In the genomic region with DNA sequence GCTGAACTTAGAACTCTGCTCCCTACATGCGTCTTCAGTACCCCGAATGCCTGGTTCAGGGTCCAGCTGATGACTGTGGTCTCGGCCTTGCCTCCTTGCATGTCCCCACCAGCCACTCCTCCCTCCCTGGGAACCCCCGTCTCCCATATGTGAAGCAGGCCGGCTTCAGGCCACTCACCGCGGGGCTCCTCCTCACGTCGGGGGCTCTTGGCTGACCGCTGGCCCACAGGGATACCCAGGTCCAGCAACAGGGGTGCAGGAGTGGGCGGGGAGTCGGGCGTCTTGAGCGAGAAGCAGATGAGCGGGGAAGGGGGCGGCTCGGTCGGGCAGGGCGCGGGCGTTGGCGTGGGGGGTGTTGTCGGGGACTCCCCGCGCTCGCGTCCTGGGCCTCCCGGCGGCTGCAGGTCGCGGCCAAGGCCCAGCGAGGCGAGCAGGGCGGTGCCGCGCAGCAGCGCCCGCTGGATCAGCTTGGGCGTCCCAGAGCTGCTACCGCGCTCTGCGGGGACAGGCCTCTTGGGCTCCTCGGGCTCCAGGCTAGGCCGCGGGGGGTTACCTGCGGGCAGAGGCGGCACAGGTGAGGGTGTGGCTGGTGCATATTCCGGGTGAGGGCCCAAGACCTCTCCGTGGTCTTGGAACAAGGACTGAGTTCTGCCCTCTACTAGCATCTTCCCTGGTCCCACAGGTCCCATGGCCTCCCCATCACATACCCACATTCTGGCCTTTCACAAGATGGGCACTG, we compare ENCODE assay signal across 28 cellular contexts. TPM values are rescaled to one million over a fixed set of nuclear protein-coding genes. Genes with fewer than 3 reads are reported as not detected.
"Had no signal": no experiment of that assay in that cellular context is flagged by ENCODE, and none has a peak within 500 bp of the region (broad histone marks: within the 10 kb centered on the region; RNA-seq: fewer than 3 reads in every experiment).

No MANE protein-coding gene starts in this region.

- H3K27ac ChIP-seq: ascending aorta, body of pancreas, SJCRH30 had no signal

- H3K27me3 Mint-ChIP-seq: activated CD4-positive, alpha-beta memory T cell treated with anti-CD3 and anti-CD28 coated beads for 36 hours; activated CD4-positive, alpha-beta T cell treated with anti-CD3 and anti-CD28 coated beads, Interleukin-2, amount 10 ng/mL, durations not matched to agents 24 days and 14 days; T-helper 17 cell had no signal

- H3K27me3 ChIP-seq: ascending aorta, body of pancreas, SJCRH30 had no signal

- H3K4me3 Mint-ChIP-seq: activated CD4-positive, alpha-beta memory T cell treated with anti-CD3 and anti-CD28 coated beads for 36 hours; activated CD4-positive, alpha-beta T cell treated with anti-CD3 and anti-CD28 coated beads, Interleukin-2, amount 10 ng/mL, durations not matched to agents 24 days and 14 days; T-helper 17 cell; WTC11 had no signal

- H3K9me2 ChIP-seq: SK-N-SH had no signal

- ATAC-seq: body of pancreas, T-helper 17 cell, WTC11 had no signal

- H3K36me3 ChIP-seq: SJCRH30 had no signal

- H3K9me3 ChIP-seq: ascending aorta, body of pancreas, SJCRH30, SK-N-SH had no signal

- H3K4me2 ChIP-seq: SK-N-SH had no signal

- DNase-seq: activated CD4-positive, alpha-beta memory T cell treated with anti-CD3 and anti-CD28 coated beads for 36 hours; activated CD4-positive, alpha-beta T cell treated with anti-CD3 and anti-CD28 coated beads, Interleukin-2, amount 10 ng/mL, durations not matched to agents 24 days and 14 days; activated CD4-positive, CD25-positive, alpha-beta regulatory T cell treated with anti-CD3 and anti-CD28 coated beads, Interleukin-2, amount 50 U/mL, for 72 hours; activated CD8-positive, alpha-beta memory T cell treated with anti-CD3 and anti-CD28 coated beads for 24 hours; activated naive CD4-positive, alpha-beta T cell treated with anti-CD3 and anti-CD28 coated beads, Interleukin-2, amount 50 U/mL, for 16 hours; activated T-cell treated with anti-CD3 and anti-CD28 coated beads for 4 hours; amniotic stem cell; body of pancreas; central memory CD4-positive, alpha-beta T cell; KG1; NCI-H1092; NCI-H1417 treated with DMSO at 0.1 percent for 48 hours; NCI-H1694; NCI-H2029; NCI-H345; NCI-H510A; NCI-H526 treated with DMSO at 0.1 percent for 48 hours; NCI-H82; Right ventricle myocardium superior; RPMI8226; SJCRH30; SK-N-SH; SW 1271; T-helper 17 cell; T-helper 9 cell had no signal

- H3K27ac Mint-ChIP-seq: activated CD4-positive, alpha-beta memory T cell treated with anti-CD3 and anti-CD28 coated beads for 36 hours; activated CD4-positive, alpha-beta T cell treated with anti-CD3 and anti-CD28 coated beads, Interleukin-2, amount 10 ng/mL, durations not matched to agents 24 days and 14 days; T-helper 17 cell; WTC11 had no signal

- H3K4me1 Mint-ChIP-seq: WTC11 had no signal

- H3K9ac ChIP-seq: SK-N-SH had no signal

- H3K4me3 ChIP-seq: ascending aorta, body of pancreas, SJCRH30 had no signal

- H3K4me1 ChIP-seq: ascending aorta, body of pancreas, SJCRH30 had no signal

- H3K9me3 Mint-ChIP-seq: activated CD4-positive, alpha-beta memory T cell treated with anti-CD3 and anti-CD28 coated beads for 36 hours; activated CD4-positive, alpha-beta T cell treated with anti-CD3 and anti-CD28 coated beads, Interleukin-2, amount 10 ng/mL, durations not matched to agents 24 days and 14 days; WTC11 had no signal

RNA-seq across cellular contexts. Expression of a gene that starts 3.8 kb away (rescaled TPM):
- total RNA-seq: ascending aorta, MCF 10A had no signal
